15 cellular contexts compared by ENCODE assay signal in the genomic region with DNA sequence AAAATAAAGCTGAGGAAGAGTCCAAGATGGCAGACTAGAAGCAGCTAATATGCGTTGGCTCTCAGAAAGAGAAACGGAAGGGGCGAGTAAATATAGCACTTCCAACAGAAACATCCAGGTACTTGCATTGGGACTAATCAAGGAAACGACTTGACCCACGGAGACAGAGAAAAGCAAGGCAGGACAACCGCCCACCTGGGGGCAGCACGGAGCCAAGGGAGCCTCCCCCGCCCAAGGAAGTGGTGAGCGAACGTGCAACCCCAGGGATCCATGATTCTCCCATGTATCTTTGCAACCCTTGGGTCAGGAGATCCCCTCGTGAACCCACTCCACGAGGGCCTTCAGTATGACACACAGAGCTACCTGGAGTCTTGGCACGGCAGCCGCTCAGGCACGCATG. TPM values are rescaled to one million over a fixed set of nuclear protein-coding genes. Genes with fewer than 3 reads are reported as not detected.
A peak's percentile ranks its signal among the peaks of the same experiment; 100 is the strongest.
DNase-seq lines count a peak whose midpoint lies in the region; ATAC-seq, FAIRE-seq and TF ChIP-seq lines count a peak whose summit lies in the region.
"Had no signal": no experiment of that assay in that cellular context is flagged by ENCODE, and none has a peak within 500 bp of the region (broad histone marks: within the 10 kb centered on the region; RNA-seq: fewer than 3 reads in every experiment).

No MANE protein-coding gene starts in this region.

- H4K20me1 ChIP-seq in GM23338 (replicated peaks; ENCODE audit: insufficient read depth) = no peaks in the 10 kb centered on the region
- H4K20me1 ChIP-seq in OCI-LY1 (ENCODE audit: insufficient read depth, low read length) = no peaks in the 10 kb centered on the region

- H2AFZ ChIP-seq in GM23338 = peak overlapping the region; percentile 87; the same call in 1 of the 2 replicates
- H2AFZ ChIP-seq in OCI-LY1 (ENCODE audit: low read length) = no peak overlapping the region

- no peak overlapping the region for H3K27ac ChIP-seq in GM23338 (ENCODE audit: low read depth)
- no peak overlapping the region for H3K27ac ChIP-seq in OCI-LY1 (ENCODE audit: low read depth, low read length, poor library complexity, severe bottlenecking)
- H3K27ac ChIP-seq: HL-60, suprapubic skin had no signal

- H3K9me3 ChIP-seq in OCI-LY1 (ENCODE audit: low read length) = no peaks in the 10 kb centered on the region

- peaks cover 10% of the 10 kb centered on the region for H3K4me1 Mint-ChIP-seq in GM23338
- H3K4me1 Mint-ChIP-seq: activated CD8-positive, alpha-beta memory T cell treated with anti-CD3 and anti-CD28 coated beads, Interleukin-2, amount 10 ng/mL, durations not matched to agents 7 days and 5 days; CD4-positive, alpha-beta memory T cell had no signal

- H3K4me1 ChIP-seq in GM23338 (ENCODE audit: insufficient read depth) = no peaks in the 10 kb centered on the region
- no peaks in the 10 kb centered on the region for H3K4me1 ChIP-seq in OCI-LY1 (ENCODE audit: insufficient read depth, low read length, severe bottlenecking)
- H3K4me1 ChIP-seq: suprapubic skin had no signal

- H3K27me3 Mint-ChIP-seq in GM23338 (ENCODE audit: insufficient read depth, low read depth, poor library complexity) = no peaks in the 10 kb centered on the region
- H3K27me3 Mint-ChIP-seq: activated CD8-positive, alpha-beta memory T cell treated with anti-CD3 and anti-CD28 coated beads, Interleukin-2, amount 10 ng/mL, durations not matched to agents 7 days and 5 days; CD4-positive, alpha-beta memory T cell had no signal

- peak; percentile 83 for ATAC-seq in GM23338
- no peak for ATAC-seq in GM21786 (IDR thresholded peaks at IDR 0.05; ENCODE audit: unreplicated experiment)
- ATAC-seq in HG02763 (IDR thresholded peaks at IDR 0.05; ENCODE audit: unreplicated experiment) = no peak
- ATAC-seq: activated CD8-positive, alpha-beta memory T cell treated with anti-CD3 and anti-CD28 coated beads, Interleukin-2, amount 10 ng/mL, durations not matched to agents 7 days and 5 days had no signal

- H3K79me2 ChIP-seq in GM23338 (replicated peaks; ENCODE audit: insufficient read depth) (no peaks in the 10 kb centered on the region), OCI-LY1 (ENCODE audit: insufficient read depth, low read length) (no peaks in the 10 kb centered on the region)

- no peak overlapping the region for H3K4me3 Mint-ChIP-seq in GM23338
- H3K4me3 Mint-ChIP-seq: activated CD8-positive, alpha-beta memory T cell treated with anti-CD3 and anti-CD28 coated beads, Interleukin-2, amount 10 ng/mL, durations not matched to agents 7 days and 5 days; CD4-positive, alpha-beta memory T cell had no signal

- no peaks in the 10 kb centered on the region for H3K9me2 ChIP-seq in GM23338 (ENCODE audit: insufficient read depth)
- no peaks in the 10 kb centered on the region for H3K9me2 ChIP-seq in OCI-LY1 (ENCODE audit: low read depth, low read length)

- H3K4me2 ChIP-seq in GM23338 (no peak overlapping the region), OCI-LY1 (ENCODE audit: low read length) (no peak overlapping the region)

- H3K36me3 ChIP-seq in GM23338 (ENCODE audit: insufficient read depth) = no peaks in the 10 kb centered on the region
- H3K36me3 ChIP-seq in OCI-LY1 (ENCODE audit: insufficient read depth, low read length) = no peaks in the 10 kb centered on the region
- H3K36me3 ChIP-seq: suprapubic skin had no signal

- no peak overlapping the region for H3K4me3 ChIP-seq in GM23338
- no peak overlapping the region for H3K4me3 ChIP-seq in OCI-LY1 (ENCODE audit: low read depth, low read length, poor library complexity, severe bottlenecking)
- H3K4me3 ChIP-seq: suprapubic skin had no signal

- H3F3A ChIP-seq in GM23338 (replicated peaks; ENCODE audit: low read depth) (no peaks in the 10 kb centered on the region), OCI-LY1 (ENCODE audit: insufficient read depth, low read length) (no peaks in the 10 kb centered on the region)

- H3K27me3 ChIP-seq in GM23338 (ENCODE audit: insufficient read depth) (no peaks in the 10 kb centered on the region), OCI-LY1 (ENCODE audit: insufficient read depth, low read length) (no peaks in the 10 kb centered on the region)
- H3K27me3 ChIP-seq: suprapubic skin had no signal

- no peak for FAIRE-seq in D721Med (lab: Jason Lieb, UNC)
- FAIRE-seq: astrocyte had no signal

- H3K9me3 Mint-ChIP-seq in GM23338 = no peaks in the 10 kb centered on the region

- DNase-seq in D721Med (ENCODE audit: insufficient read length, low spot score) (no peak), GM23338 (ENCODE audit: low spot score) (peak; percentile 84), iPS-NIHi7 (ENCODE audit: extremely low spot score) (peak; percentile 65), NCI-H2107 (lab: John Stamatoyannopoulos, UW) (no peak), NCI-H524 treated with DMSO at 0.1 percent for 48 hours (lab: John Stamatoyannopoulos, UW) (no peak)
- DNase-seq: activated CD8-positive, alpha-beta memory T cell treated with anti-CD3 and anti-CD28 coated beads, Interleukin-2, amount 10 ng/mL, durations not matched to agents 7 days and 5 days; CD4-positive, alpha-beta memory T cell had no signal

- TF ChIP-seq CTCF in D721Med (IDR thresholded peaks at IDR 0.05; ENCODE audit: insufficient read depth, missing control alignments) (peak; percentile 34), GM23338 (conservative IDR thresholded peaks at IDR 0.05; ENCODE audit: low read depth in 2 of 2) (peak; percentile 72 to 88), OCI-LY1 (IDR thresholded peaks at IDR 0.05; ENCODE audit: low read length) (peak; percentile 77)

- no peaks in the 10 kb centered on the region for H3K36me3 Mint-ChIP-seq in GM23338 (ENCODE audit: low read depth)
- H3K36me3 Mint-ChIP-seq: activated CD8-positive, alpha-beta memory T cell treated with anti-CD3 and anti-CD28 coated beads, Interleukin-2, amount 10 ng/mL, durations not matched to agents 7 days and 5 days; CD4-positive, alpha-beta memory T cell had no signal

- H3K9ac ChIP-seq in OCI-LY1 (ENCODE audit: low read length) = no peak overlapping the region

- H3K27ac Mint-ChIP-seq in GM23338 = no peak overlapping the region
- H3K27ac Mint-ChIP-seq: activated CD8-positive, alpha-beta memory T cell treated with anti-CD3 and anti-CD28 coated beads, Interleukin-2, amount 10 ng/mL, durations not matched to agents 7 days and 5 days; CD4-positive, alpha-beta memory T cell had no signal

TF ChIP-seq in GM23338, 12 proteins besides CTCF, POLR2A, EP300 and RAD21:
- TF ChIP-seq POLR2AphosphoS5 (IDR thresholded peaks at IDR 0.05; ENCODE audit: low read depth) (no peak), CREB1 (CRISPR knock-in tag; IDR thresholded peaks at IDR 0.05; ENCODE audit: low read depth) (no peak), ZNF462 (CRISPR knock-in tag; IDR thresholded peaks at IDR 0.05) (no peak)

RNA-seq across cellular contexts. Expression of gene GRM3, which starts 45.4 kb away (rescaled TPM):
- total RNA-seq in GM23338 (2014; rRNA removed; shearing (Covaris generic)) = 1.9 and 3.8 TPM in 2 replicates
- 0.40 and 0.79 TPM in 2 replicates for polyA plus RNA-seq in GM23338 (2016; fragmentation: Nextera tagmentation; extraction: Ambion mirVana)
- total RNA-seq: activated CD8-positive, alpha-beta memory T cell treated with anti-CD3 and anti-CD28 coated beads, Interleukin-2, amount 10 ng/mL, durations not matched to agents 7 days and 5 days; astrocyte; CD4-positive, alpha-beta memory T cell; kidney epithelial cell; osteocyte; suprapubic skin had no signal
- polyA plus RNA-seq: CD4-positive, alpha-beta memory T cell had no signal

Comparison
In these comparisons a context has a peak if more than half of its experiments do, and no peak if none do; other contexts are left out.
1. DNase-seq: peak in GM23338 (single experiment) and iPS-NIHi7 (single experiment); none in D721Med (single experiment), NCI-H2107 (single experiment) and NCI-H524 treated with DMSO at 0.1 percent for 48 hours (single experiment).
2. Peak in every context shown above with its lines, with median percentiles within 50 percentile points of each other: CTCF ChIP-seq.